In the genomic region with DNA sequence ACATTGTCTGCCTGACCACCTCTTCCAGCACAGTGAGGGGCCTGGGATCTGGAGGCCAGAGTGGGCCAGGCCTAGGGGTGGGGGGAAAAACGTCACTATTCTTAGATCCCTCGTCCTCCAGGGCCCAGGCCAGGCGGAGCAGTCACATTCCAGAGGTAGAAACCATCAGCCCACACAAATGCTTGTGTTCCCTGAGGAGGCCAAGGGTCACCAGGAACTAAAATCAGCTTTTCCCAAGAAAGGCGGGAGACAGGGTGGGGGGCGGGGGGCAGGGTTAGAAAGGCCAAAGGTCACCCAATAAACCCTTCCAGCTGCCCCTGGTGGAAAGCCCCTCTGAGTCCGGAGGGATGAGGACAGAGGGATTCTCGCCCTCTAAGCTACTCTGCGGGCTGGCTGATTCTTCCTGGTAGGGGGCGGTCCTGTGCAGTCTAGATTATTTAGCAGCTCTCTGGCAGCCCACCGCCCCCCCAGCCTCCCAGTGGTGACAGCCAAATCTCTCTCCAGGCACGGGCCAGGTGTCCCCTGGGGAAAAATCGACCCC, we compare ENCODE assay signal across 22 cellular contexts. TPM values are rescaled to one million over a fixed set of nuclear protein-coding genes. Genes with fewer than 3 reads are reported as not detected.
DNase-seq lines count a peak whose midpoint lies in the region; ATAC-seq, FAIRE-seq and TF ChIP-seq lines count a peak whose summit lies in the region.
"Had no signal": no experiment of that assay in that cellular context is flagged by ENCODE, and none has a peak within 500 bp of the region (broad histone marks: within the 10 kb centered on the region; RNA-seq: fewer than 3 reads in every experiment).

No MANE protein-coding gene starts in this region.

- in situ Hi-C loops in K562 (cut with MboI), result no loop called here

- no peaks in the 10 kb centered on the region for H3K79me2 ChIP-seq in K562 (ENCODE audit: control insufficient read depth, insufficient read depth, low read length)

- TF ChIP-seq EP300 in K562 (IDR thresholded peaks at IDR 0.05; ENCODE audit: low read length), result no peak

- peak in 3 of 5 donors; percentile 20 to 32 (median 25) for DNase-seq in heart left ventricle
- DNase-seq in right atrium auricular region (ENCODE audit: low spot score), result no peak
- DNase-seq in K562 (ENCODE audit: extremely low read depth in 1 of 4, low spot score in 3 of 4), result peak; percentile 29 to 47 (median 42)
- DNase-seq in islet precursor cell, result peak; percentile 96
- DNase-seq in small intestine, result peak; percentile 74
- no peak for DNase-seq in activated CD4-positive, alpha-beta T cell treated with anti-CD3 and anti-CD28 coated beads, Interleukin-2, amount 50 U/mL, for 4 hours
- no peak for DNase-seq in mucosa of descending colon
- DNase-seq: activated CD4-positive, alpha-beta T cell treated with anti-CD3 and anti-CD28 coated beads for 36 hours; activated naive CD8-positive, alpha-beta T cell treated with anti-CD3 and anti-CD28 coated beads, Interleukin-2, amount 10 ng/mL, durations not matched to agents 7 days and 5 days; activated T-cell treated with anti-CD3 and anti-CD28 coated beads for 4 hours; CD8-positive, alpha-beta T cell; hippocampal formation; KG1; NCI-H69; RPMI8226; stimulated activated naive CD8-positive, alpha-beta T cell treated with anti-CD3 and anti-CD28 coated beads, Interleukin-15, amount 100 ng/mL, for 72 hours had no signal

- CTCF ChIA-PET in K562 (lab: Yijun Ruan, JAX; ENCODE audit: low intra/inter-chr PET ratio), result no interaction called here

- no peak overlapping the region for H3K4me2 ChIP-seq in K562 (ENCODE audit: insufficient read depth, low read length)

- BruUV-seq in K562 (replicated peaks; lab: Mats Ljungman, UMichigan), result no TSS peak

- peak overlapping the region; percentile 55; the same call in 1 of the 2 replicates for H2AFZ ChIP-seq in K562 (ENCODE audit: low read depth, low read length)

- POLR2A ChIA-PET in K562 (lab: Yijun Ruan, JAX), result interaction anchor here (0.6 to 1.8 kb wide), 2 partner anchors 16 to 23 kb away, joined by 3 to 6 read pairs; no protein-coding TSS in a partner anchor

- H3K36me3 ChIP-seq in heart left ventricle (no peaks in the 10 kb centered on the region), right atrium auricular region (no peaks in the 10 kb centered on the region), K562 (ENCODE audit: control insufficient read depth, insufficient read depth, low read length) (no peaks in the 10 kb centered on the region), small intestine (ENCODE audit: control insufficient read depth in 2 of 2, insufficient read depth in 2 of 2, low read length in 2 of 2) (no peaks in the 10 kb centered on the region), mucosa of descending colon (ENCODE audit: low read depth) (no peaks in the 10 kb centered on the region)
- H3K36me3 ChIP-seq: left lung had no signal

- no peaks in the 10 kb centered on the region for H3K9me1 ChIP-seq in K562 (ENCODE audit: control insufficient read depth, insufficient read depth, low read length)

- H4K20me1 ChIP-seq in K562 (replicated peaks; ENCODE audit: control insufficient read depth, insufficient read depth, low read length), result no peaks in the 10 kb centered on the region

- ATAC-seq in heart left ventricle, result peak in 2 of 4 donors; percentile 28 to 37
- ATAC-seq in K562, result peak; percentile 24; the same call in 1 of the 3 replicates
- no peak for ATAC-seq in GM21381 (IDR thresholded peaks at IDR 0.05; ENCODE audit: unreplicated experiment)
- ATAC-seq in mucosa of descending colon, result no peak
- ATAC-seq: activated CD4-positive, alpha-beta T cell treated with anti-CD3 and anti-CD28 coated beads for 36 hours; CD8-positive, alpha-beta T cell; left lung; stimulated activated naive CD8-positive, alpha-beta T cell treated with anti-CD3 and anti-CD28 coated beads, Interleukin-15, amount 100 ng/mL, for 72 hours had no signal

- FAIRE-seq in K562 (lab: Jason Lieb, UNC), result no peak
- FAIRE-seq in small intestine (lab: Jason Lieb, UNC), result no peak
- FAIRE-seq: A204.1 had no signal

- H3K4me3 ChIP-seq in heart left ventricle (no peak overlapping the region), right atrium auricular region (no peak overlapping the region), K562 (no peak overlapping the region), small intestine (ENCODE audit: low read depth in 1 of 2, low read length in 2 of 2) (no peak overlapping the region), mucosa of descending colon (no peak overlapping the region)
- H3K4me3 ChIP-seq: left lung, skin epidermis had no signal

- H3K4me1 ChIP-seq in heart left ventricle (peaks cover 0 to 2% (median 0%) of the 10 kb centered on the region in 12 donors), right atrium auricular region (no peaks in the 10 kb centered on the region), K562 (replicated peaks in 1 of 2; ENCODE audit: control insufficient read depth in 2 of 2, insufficient read depth in 2 of 2, low read length in 2 of 2) (peaks cover 9 to 28% of the 10 kb centered on the region in 2 experiments), small intestine (ENCODE audit: control insufficient read depth in 2 of 2, insufficient read depth in 1 of 2, low read depth in 1 of 2, low read length in 1 of 2) (peaks cover 4% of the 10 kb centered on the region in 2 donors), mucosa of descending colon (ENCODE audit: low read depth) (no peaks in the 10 kb centered on the region)
- H3K4me1 ChIP-seq: left lung had no signal

- H3K27ac ChIP-seq in heart left ventricle, result no peak overlapping the region
- no peak overlapping the region for H3K27ac ChIP-seq in right atrium auricular region
- no peak overlapping the region for H3K27ac ChIP-seq in K562 (ENCODE audit: extremely low read depth, low read depth, low read length)
- H3K27ac ChIP-seq in small intestine (ENCODE audit: low read depth in 1 of 2, low read length in 1 of 2), result peak overlapping the region; percentile 50 to 68
- H3K27ac ChIP-seq: epithelial cell of prostate, left lung, skin epidermis had no signal

- TF ChIP-seq RAD21 in K562 (CRISPR knock-in tag; conservative IDR thresholded peaks at IDR 0.05 in 1 of 2, IDR thresholded peaks at IDR 0.05 in 1 of 2), result no peak

- H3K9me3 ChIP-seq in heart left ventricle (no peaks in the 10 kb centered on the region), right atrium auricular region (no peaks in the 10 kb centered on the region), K562 (replicated peaks; ENCODE audit: control insufficient read depth, insufficient read depth, low read depth, low read length) (peaks cover under 1% of the 10 kb centered on the region; the same call in 1 of the 2 replicates), small intestine (ENCODE audit: control insufficient read depth, low read depth) (no peaks in the 10 kb centered on the region), mucosa of descending colon (no peaks in the 10 kb centered on the region)
- H3K9me3 ChIP-seq: left lung had no signal

- TF ChIP-seq CTCF in heart left ventricle (IDR thresholded peaks at IDR 0.05), result no peak
- no peak for TF ChIP-seq CTCF in right atrium auricular region (IDR thresholded peaks at IDR 0.05)
- peak in 2 of 3 experiments; percentile 23 to 32; a peak in 3 of 6 replicates for TF ChIP-seq CTCF in K562 (IDR thresholded peaks at IDR 0.05 in 2 of 3, conservative IDR thresholded peaks at IDR 0.05 in 1 of 3; ENCODE audit: insufficient read depth in 2 of 3, low read depth in 1 of 3, low read length in 3 of 3)
- no peak for TF ChIP-seq CTCF in mucosa of descending colon (IDR thresholded peaks at IDR 0.05)

- intact Hi-C loops in heart left ventricle (cut with DNase I) (no loop called here), K562 (cut with micrococcal nuclease) (no loop called here), mucosa of descending colon (cut with DNase I, micrococcal nuclease) (no loop called here)

- TF ChIP-seq POLR2A in heart left ventricle (IDR thresholded peaks at IDR 0.05), result no peak
- TF ChIP-seq POLR2A in K562 (conservative IDR thresholded peaks at IDR 0.05), result no peak

- H3K9ac ChIP-seq in K562 (ENCODE audit: insufficient read depth in 1 of 2, low read depth in 2 of 2, low read length in 2 of 2), result peak overlapping the region in 1 of 2 experiments; percentile 74; a peak in 1 of 4 replicates

- WGBS in heart left ventricle, 4 donors, result 34 to 43% (median 38%) methylated on average over 8 to 12 of the region's 12 CpGs
- WGBS in K562 (ENCODE audit: insufficient coverage, low coverage, missing lambda C conversion rate), result 52% methylated on average over 12 of the region's 12 CpGs
- WGBS in small intestine, 3 donors, result 22 to 43% (median 22%) methylated on average over 12 of the region's 12 CpGs

- H3K27me3 ChIP-seq in heart left ventricle, result no peaks in the 10 kb centered on the region
- H3K27me3 ChIP-seq in right atrium auricular region, result no peaks in the 10 kb centered on the region
- no peaks in the 10 kb centered on the region for H3K27me3 ChIP-seq in K562 (ENCODE audit: control insufficient read depth in 2 of 2, insufficient read depth in 2 of 2, low read length in 2 of 2)
- no peaks in the 10 kb centered on the region for H3K27me3 ChIP-seq in small intestine (ENCODE audit: control insufficient read depth in 2 of 2, insufficient read depth in 2 of 2, low read length in 2 of 2)

RNA-seq across cellular contexts. Expression of gene CCL25, which starts 23.5 kb away (rescaled TPM):
- total RNA-seq in heart left ventricle, result not detected
- polyA plus RNA-seq in heart left ventricle, result not detected
- total RNA-seq in right atrium auricular region, result not detected
- not detected in 2 replicates for total RNA-seq in K562 (2011; cell fraction: chromatin; rRNA removed; ENCODE audit: low replicate concordance)
- total RNA-seq in K562 (2011; cell fraction: nucleolus; rRNA removed), result not detected in 2 replicates
- not detected in 2 replicates for total RNA-seq in K562 (2011; cell fraction: nucleoplasm; rRNA removed)
- total RNA-seq in K562 (2014; rRNA removed), result not detected in 2 replicates
- total RNA-seq in K562 (2014; rRNA removed; fragmentation: Illumina TruSeq; extraction: Trizol), result not detected in 2 replicates
- not detected in 2 replicates for total RNA-seq in K562 (2015; rRNA removed; fragmentation: Illumina TruSeq; extraction: Trizol)
- total RNA-seq in K562 (2021), result not detected in 2 replicates
- 0.15 TPM in 1 of 2 replicates, not detected in the other for polyA plus RNA-seq in K562 (2011; rRNA removed)
- 0.07 and 0.18 TPM in 2 replicates for polyA plus RNA-seq in K562 (2011; cell fraction: cytosol; rRNA removed)
- polyA plus RNA-seq in K562 (2011; cell fraction: nucleus; rRNA removed), result 0.14 TPM in 1 of 2 replicates, not detected in the other
- 0.10 TPM in 1 of 2 replicates, not detected in the other for polyA plus RNA-seq in K562 (2012)
- not detected in 2 replicates for polyA plus RNA-seq in K562 (2014; fragmentation: Illumina TruSeq; extraction: Trizol)
- polyA plus RNA-seq in K562 (2014; fragmentation: Nextera tagmentation; extraction: Ambion mirVana), result not detected
- not detected in 2 replicates for polyA plus RNA-seq in K562 (2014; rRNA removed)
- polyA minus RNA-seq in K562 (2011; rRNA and poly(A)+ RNA removed), result not detected in 2 replicates
- not detected in 2 replicates for polyA minus RNA-seq in K562 (2011; cell fraction: cytosol; rRNA and poly(A)+ RNA removed)
- not detected in 2 replicates for polyA minus RNA-seq in K562 (2011; cell fraction: nucleus; rRNA and poly(A)+ RNA removed)
- 100 to 1,000 TPM; 156 to 585 (median 243) TPM for polyA plus RNA-seq in small intestine
- not detected for total RNA-seq in mucosa of descending colon
- total RNA-seq: CD8-positive, alpha-beta T cell; cerebellum; left lung had no signal

RNA-seq across cellular contexts. Expression of gene ELAVL1, which starts 23.6 kb away (rescaled TPM):
- total RNA-seq in heart left ventricle (10 to 100 TPM; 31.4 to 62.0 (median 53.4) TPM), right atrium auricular region (10 to 100 TPM; 31.0 to 37.4 TPM), K562 (2014; rRNA removed) (56.5 and 66.5 TPM in 2 replicates), K562 (2014; rRNA removed; fragmentation: Illumina TruSeq; extraction: Trizol) (69.8 and 72.7 TPM in 2 replicates), K562 (2015; rRNA removed; fragmentation: Illumina TruSeq; extraction: Trizol) (80.1 and 83.1 TPM in 2 replicates), K562 (2021) (172 and 176 TPM in 2 replicates), mucosa of descending colon (10 to 100 TPM; 43.9 to 63.9 (median 58.7) TPM)
- polyA plus RNA-seq in heart left ventricle (10 to 100 TPM in 1 of 2 donors, 1 to 10 TPM in 1; 9.8 to 38.9 TPM), K562 (2011; rRNA removed) (46.9 and 69.2 TPM in 2 replicates), K562 (2014; fragmentation: Illumina TruSeq; extraction: Trizol) (149 and 156 TPM in 2 replicates), K562 (2014; fragmentation: Nextera tagmentation; extraction: Ambion mirVana) (1 to 10 TPM; 4.3 to 6.9 TPM), K562 (2014; rRNA removed) (63.7 and 78.3 TPM in 2 replicates), small intestine (10 to 100 TPM; 14.6 to 34.4 (median 18.3) TPM)
- total RNA-seq in K562 (2011; cell fraction: chromatin; rRNA removed; ENCODE audit: low replicate concordance), result 48.2 and 63.0 TPM in 2 replicates
- 28.7 and 31.5 TPM in 2 replicates for total RNA-seq in K562 (2011; cell fraction: nucleolus; rRNA removed)
- total RNA-seq in K562 (2011; cell fraction: nucleoplasm; rRNA removed), result 37.9 and 41.0 TPM in 2 replicates
- 72.8 and 84.8 TPM in 2 replicates for polyA plus RNA-seq in K562 (2011; cell fraction: cytosol; rRNA removed)
- polyA plus RNA-seq in K562 (2011; cell fraction: nucleus; rRNA removed), result 34.4 and 37.5 TPM in 2 replicates
- polyA plus RNA-seq in K562 (2012), result 77.5 and 90.3 TPM in 2 replicates
- 45.5 and 80.2 TPM in 2 replicates for polyA minus RNA-seq in K562 (2011; rRNA and poly(A)+ RNA removed)
- polyA minus RNA-seq in K562 (2011; cell fraction: cytosol; rRNA and poly(A)+ RNA removed), result 74.4 and 81.5 TPM in 2 replicates
- 5.4 and 7.9 TPM in 2 replicates for polyA minus RNA-seq in K562 (2011; cell fraction: nucleus; rRNA and poly(A)+ RNA removed)

Comparison
In these comparisons a context has a peak if more than half of its experiments do, and no peak if none do; other contexts are left out.
1. DNase-seq: peak in heart left ventricle (3 of 5), K562 (4 of 4), islet precursor cell (single experiment) and small intestine (single experiment); none in right atrium auricular region (single experiment), activated CD4-positive, alpha-beta T cell treated with anti-CD3 and anti-CD28 coated beads, Interleukin-2, amount 50 U/mL, for 4 hours (0 of 2) and mucosa of descending colon (0 of 3).
2. H3K27ac ChIP-seq: peak in small intestine (2 of 2); none in heart left ventricle (0 of 12), right atrium auricular region (0 of 2) and K562 (single experiment).
3. CTCF ChIP-seq: peak in K562 (2 of 3); none in heart left ventricle (0 of 12), right atrium auricular region (0 of 2) and mucosa of descending colon (single experiment).